9 cellular contexts compared by ENCODE assay signal in the genomic region with DNA sequence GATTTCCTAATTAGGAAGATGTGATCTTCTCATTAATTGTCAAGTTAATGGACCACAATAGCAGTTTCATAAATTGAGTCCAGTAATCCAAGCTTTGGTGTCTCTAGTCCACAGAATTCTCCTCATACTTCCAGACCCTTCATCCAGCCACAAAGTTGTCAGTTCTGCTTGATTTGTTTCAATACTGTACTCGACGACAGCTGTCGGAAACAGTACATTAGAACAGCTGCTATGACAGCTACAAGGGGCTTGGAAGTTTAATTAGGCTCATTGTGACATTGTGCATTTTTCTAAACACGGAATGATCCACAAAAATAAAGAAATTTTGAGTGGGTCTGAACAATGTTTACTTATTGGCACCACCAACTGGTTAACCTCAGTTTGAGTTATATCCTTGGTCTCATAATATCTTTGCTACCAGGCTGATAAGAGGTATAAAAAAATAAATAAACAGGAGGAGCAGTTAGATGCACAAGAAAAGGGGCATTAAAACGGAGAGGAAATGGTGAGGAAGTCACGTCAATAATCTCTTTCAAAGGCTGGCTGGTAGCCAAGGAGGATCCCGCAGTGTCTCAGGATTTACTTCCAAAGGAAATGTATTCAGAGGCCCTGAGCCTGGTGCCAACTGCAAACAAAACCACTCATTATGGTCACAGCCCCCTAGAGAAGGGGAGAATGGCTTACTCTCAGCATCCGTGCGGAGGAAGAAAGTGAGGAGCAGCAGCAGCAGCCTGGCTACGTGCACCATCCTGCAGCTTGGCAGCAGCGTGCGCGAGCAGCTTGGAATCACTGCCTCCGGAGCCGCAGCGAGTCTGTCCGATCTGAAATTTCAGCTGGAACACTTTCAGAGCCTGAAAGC.
DNase-seq lines count a peak whose midpoint lies in the region; ATAC-seq, FAIRE-seq and TF ChIP-seq lines count a peak whose summit lies in the region.
"Had no signal": no experiment of that assay in that cellular context is flagged by ENCODE, and none has a peak within 500 bp of the region (broad histone marks: within the 10 kb centered on the region; RNA-seq: fewer than 3 reads in every experiment).

No MANE protein-coding gene starts in this region.

- DNase-seq in NCI-H1105 treated with DMSO at 0.1 percent for 48 hours (lab: John Stamatoyannopoulos, UW): peak; percentile 99
- DNase-seq in astrocyte (ENCODE audit: low read depth): peak; percentile 45
- DNase-seq in hypothalamus (lab: John Stamatoyannopoulos, UW): peak in 40 of 51 donors; percentile 4 to 71 (median 36)
- DNase-seq in smooth muscle cell of the brain vasculature (ENCODE audit: low read depth, low spot score): peak; percentile 21
- no peak for DNase-seq in esophagus squamous epithelium (lab: John Stamatoyannopoulos, UW)
- no peak for DNase-seq in germinal center (ENCODE audit: low spot score)
- no peak for DNase-seq in HAP-1 (ENCODE audit: low spot score in 2 of 2)

- no peak for TF ChIP-seq POLR2A in esophagus squamous epithelium (IDR thresholded peaks at IDR 0.05)

- peaks cover 41% of the 10 kb centered on the region for H3K4me1 Mint-ChIP-seq in astrocyte (ENCODE audit: low read depth, unreplicated experiment)
- H3K4me1 Mint-ChIP-seq: activated naive CD4-positive, alpha-beta T cell treated with anti-CD3 and anti-CD28 coated beads, Interleukin-2, amount 50 U/mL, for 24 hours had no signal

- peak overlapping the region; percentile 77 for H3K27ac Mint-ChIP-seq in astrocyte (ENCODE audit: unreplicated experiment)
- H3K27ac Mint-ChIP-seq: activated naive CD4-positive, alpha-beta T cell treated with anti-CD3 and anti-CD28 coated beads, Interleukin-2, amount 50 U/mL, for 24 hours had no signal

- no peak for ATAC-seq in HG02642 (IDR thresholded peaks at IDR 0.05; ENCODE audit: poor library complexity, unreplicated experiment)

- H4K20me1 ChIP-seq in astrocyte (ENCODE audit: insufficient read depth, low read length): no peaks in the 10 kb centered on the region

- H3K36me3 Mint-ChIP-seq in astrocyte (ENCODE audit: low read depth, unreplicated experiment): no peaks in the 10 kb centered on the region
- H3K36me3 Mint-ChIP-seq: activated naive CD4-positive, alpha-beta T cell treated with anti-CD3 and anti-CD28 coated beads, Interleukin-2, amount 50 U/mL, for 24 hours had no signal

- peak overlapping the region; percentile 84 for H3K4me2 ChIP-seq in astrocyte (ENCODE audit: low read length)

- no peak for FAIRE-seq in astrocyte (lab: Jason Lieb, UNC)

- no peaks in the 10 kb centered on the region for H3K9me3 ChIP-seq in astrocyte (ENCODE audit: insufficient read depth, low read depth, low read length)
- H3K9me3 ChIP-seq in esophagus squamous epithelium: no peaks in the 10 kb centered on the region
- H3K9me3 ChIP-seq in HAP-1: no peaks in the 10 kb centered on the region

- H3K27ac ChIP-seq in astrocyte (ENCODE audit: low read depth, low read length): no peak overlapping the region
- no peak overlapping the region for H3K27ac ChIP-seq in esophagus squamous epithelium

- TF ChIP-seq CTCF in astrocyte (IDR thresholded peaks at IDR 0.05; ENCODE audit: insufficient read depth, low read depth, low read length) (no peak), esophagus squamous epithelium (IDR thresholded peaks at IDR 0.05) (no peak)

- no peaks in the 10 kb centered on the region for H3K36me3 ChIP-seq in astrocyte (ENCODE audit: insufficient read depth, low read length)
- no peaks in the 10 kb centered on the region for H3K36me3 ChIP-seq in esophagus squamous epithelium
- no peaks in the 10 kb centered on the region for H3K36me3 ChIP-seq in HAP-1 (replicated peaks)

- 35 to 43% methylated on average over 11 to 17 of the region's 17 CpGs for WGBS in esophagus squamous epithelium, 2 donors

- peak overlapping the region; percentile 27 for H3K4me3 ChIP-seq in astrocyte (ENCODE audit: insufficient read depth, low read depth, low read length)
- peak overlapping the region in 1 of 4 donors; percentile 44 for H3K4me3 ChIP-seq in esophagus squamous epithelium
- H3K4me3 ChIP-seq in HAP-1: no peak overlapping the region

- H3K4me3 Mint-ChIP-seq in astrocyte (ENCODE audit: unreplicated experiment): no peak overlapping the region
- H3K4me3 Mint-ChIP-seq: activated naive CD4-positive, alpha-beta T cell treated with anti-CD3 and anti-CD28 coated beads, Interleukin-2, amount 50 U/mL, for 24 hours had no signal

- no peaks in the 10 kb centered on the region for H3K27me3 ChIP-seq in astrocyte (ENCODE audit: insufficient read depth, low read length)
- H3K27me3 ChIP-seq in esophagus squamous epithelium: no peaks in the 10 kb centered on the region
- H3K27me3 ChIP-seq in HAP-1 (ENCODE audit: low read depth): no peaks in the 10 kb centered on the region

- peak overlapping the region; percentile 44 for H2AFZ ChIP-seq in astrocyte (ENCODE audit: low read depth, low read length)

- in situ Hi-C loops in HAP-1 (cut with MboI; ENCODE audit: low sequenced_read_pairs): no loop called here

- H3K9me3 Mint-ChIP-seq in astrocyte (ENCODE audit: unreplicated experiment): no peaks in the 10 kb centered on the region
- H3K9me3 Mint-ChIP-seq: activated naive CD4-positive, alpha-beta T cell treated with anti-CD3 and anti-CD28 coated beads, Interleukin-2, amount 50 U/mL, for 24 hours had no signal

- no peaks in the 10 kb centered on the region for H3K27me3 Mint-ChIP-seq in astrocyte (ENCODE audit: low read depth, unreplicated experiment)

- peak overlapping the region; percentile 56 for H3K9ac ChIP-seq in astrocyte (ENCODE audit: low read length)

- H3K79me2 ChIP-seq in astrocyte (ENCODE audit: insufficient read depth, low read length): no peaks in the 10 kb centered on the region

- intact Hi-C loops in esophagus squamous epithelium (cut with DNase I): no loop called here

- H3K4me1 ChIP-seq in astrocyte (ENCODE audit: insufficient read depth, low read length) (peaks cover 11% of the 10 kb centered on the region), esophagus squamous epithelium (peaks cover 0 to 12% (median 0%) of the 10 kb centered on the region in 3 donors), HAP-1 (no peaks in the 10 kb centered on the region)

Comparison
In these comparisons a context has a peak if more than half of its experiments do, and no peak if none do; other contexts are left out.
1. DNase-seq: peak in NCI-H1105 treated with DMSO at 0.1 percent for 48 hours (single experiment), astrocyte (single experiment), hypothalamus (40 of 51) and smooth muscle cell of the brain vasculature (single experiment); none in esophagus squamous epithelium (single experiment), germinal center (single experiment) and HAP-1 (0 of 2).